Comparison of ENCODE assay signal across 15 cellular contexts in genomic region chr11:72226701-72227100, GRCh38. TPM values are rescaled to one million over a fixed set of nuclear protein-coding genes. Genes with fewer than 3 reads are reported as not detected.
A peak's percentile ranks its signal among the peaks of the same experiment; 100 is the strongest.
DNase-seq lines count a peak whose midpoint lies in the region; ATAC-seq, FAIRE-seq and TF ChIP-seq lines count a peak whose summit lies in the region.
"Had no signal": no experiment of that assay in that cellular context is flagged by ENCODE, and none has a peak within 500 bp of the region (broad histone marks: within the 10 kb centered on the region; RNA-seq: fewer than 3 reads in every experiment).

No MANE protein-coding gene starts in this region.

- H3K23ac ChIP-seq in IMR-90 (ENCODE audit: low read depth, low read length), result peak overlapping the region; percentile 43

- H3K9me3 ChIP-seq in CD8-positive, alpha-beta memory T cell (ENCODE audit: low read length), result no peaks in the 10 kb centered on the region
- H3K9me3 ChIP-seq in IMR-90 (ENCODE audit: control insufficient read depth, insufficient read depth, low read length) (no peaks in the 10 kb centered on the region), K562 (replicated peaks; ENCODE audit: control insufficient read depth, insufficient read depth, low read depth, low read length) (no peaks in the 10 kb centered on the region)

- H2BK20ac ChIP-seq in IMR-90 (ENCODE audit: low read depth, low read length), result no peak overlapping the region

- H2AK9ac ChIP-seq in IMR-90 (replicated peaks; ENCODE audit: low read depth, low read length, poor library complexity), result no peak overlapping the region

- peaks cover 26 to 73% of the 10 kb centered on the region in 2 experiments; a peak in 3 of 4 replicates for H3K79me1 ChIP-seq in IMR-90 (ENCODE audit: low read depth in 1 of 2, low read length in 2 of 2)

- 67% methylated on average over 1 of the region's 5 CpGs; no CpG with 5 or more reads in 1 of the 2 experiments for WGBS in IMR-90 (ENCODE audit: extremely low coverage in 2 of 2, insufficient read length in 1 of 2), 2 experiments
- 82% methylated on average over 5 of the region's 5 CpGs for WGBS in K562 (ENCODE audit: insufficient coverage, low coverage, missing lambda C conversion rate)

- H3K36me3 ChIP-seq in CD8-positive, alpha-beta memory T cell (ENCODE audit: insufficient read depth, low read length), result peaks cover 24% of the 10 kb centered on the region
- H3K36me3 ChIP-seq in IMR-90 (ENCODE audit: control insufficient read depth, insufficient read depth, low read length) (peaks cover 48% of the 10 kb centered on the region), K562 (ENCODE audit: control insufficient read depth, insufficient read depth, low read length) (peaks cover 56% of the 10 kb centered on the region; the same call in 2 of the 3 replicates)

- H3K36me3 Mint-ChIP-seq in CD8-positive, alpha-beta memory T cell, result peaks cover 0 to 51% (median 0%) of the 10 kb centered on the region in 3 donors
- H3K36me3 Mint-ChIP-seq in neural crest cell (ENCODE audit: low read depth), result peaks cover 9% of the 10 kb centered on the region

- H3K9ac ChIP-seq in IMR-90 (ENCODE audit: low read depth, low read length) (no peak overlapping the region), K562 (ENCODE audit: insufficient read depth in 1 of 2, low read depth in 2 of 2, low read length in 2 of 2) (peak overlapping the region in 1 of 2 experiments; percentile 12; a peak in 1 of 4 replicates)

- no peak for FAIRE-seq in K562 (lab: Jason Lieb, UNC)
- FAIRE-seq: bronchial epithelial cell had no signal

- TF ChIP-seq RAD21 in IMR-90 (IDR thresholded peaks at IDR 0.05; ENCODE audit: low read length), result no peak
- TF ChIP-seq RAD21 in K562 (CRISPR knock-in tag; conservative IDR thresholded peaks at IDR 0.05 in 1 of 2, IDR thresholded peaks at IDR 0.05 in 1 of 2), result no peak

- H2BK5ac ChIP-seq in IMR-90 (ENCODE audit: low read depth, low read length, poor library complexity, severe bottlenecking), result no peak overlapping the region

- no peak overlapping the region for H4K5ac ChIP-seq in IMR-90 (ENCODE audit: low read depth, low read length)

- no peak for ATAC-seq in IMR-90 (ENCODE audit: low read depth)
- no peak for ATAC-seq in K562
- ATAC-seq in HG02623 (IDR thresholded peaks at IDR 0.05; ENCODE audit: unreplicated experiment), result no peak
- no peak for ATAC-seq in stimulated activated naive CD8-positive, alpha-beta T cell treated with anti-CD3 and anti-CD28 coated beads, Interleukin-15, Interleukin-2, amounts not matched to agents 100 U/mL and 50 U/mL, for 24 hours
- no peak for ATAC-seq in GM18517 (IDR thresholded peaks at IDR 0.05; ENCODE audit: unreplicated experiment)

- no peak overlapping the region; the same call in 1 of the 2 replicates for H3K14ac ChIP-seq in IMR-90 (replicated peaks; ENCODE audit: low read depth, low read length)

- H4K8ac ChIP-seq in IMR-90 (ENCODE audit: low read depth in 2 of 2, low read length in 2 of 2), result no peak overlapping the region

- no TSS peak for BruUV-seq in IMR-90 (replicated peaks; lab: Mats Ljungman, UMichigan)
- no TSS peak for BruUV-seq in K562 (replicated peaks; lab: Mats Ljungman, UMichigan)

- CTCF ChIA-PET in CD8-positive, alpha-beta memory T cell (lab: Charles Lee), result interaction anchor here (1.0 kb wide), 1 partner anchor 9 kb away, joined by 5 read pairs; no protein-coding TSS in a partner anchor
- CTCF ChIA-PET in IMR-90 (lab: Yijun Ruan, JAX), result interaction anchor here (0.9 kb wide), 1 partner anchor 205 kb away, joined by 3 read pairs; no protein-coding TSS in a partner anchor
- CTCF ChIA-PET in K562 (lab: Yijun Ruan, JAX; ENCODE audit: low intra/inter-chr PET ratio), result no interaction called here

- H3K27ac ChIP-seq in CD8-positive, alpha-beta memory T cell (ENCODE audit: low read depth, low read length), result no peak overlapping the region
- H3K27ac ChIP-seq in IMR-90 (ENCODE audit: insufficient read depth, low read length), result no peak overlapping the region
- no peak overlapping the region for H3K27ac ChIP-seq in K562 (ENCODE audit: extremely low read depth, low read depth, low read length)
- H3K27ac ChIP-seq: SK-N-MC had no signal

- no peak overlapping the region for H2BK15ac ChIP-seq in IMR-90 (ENCODE audit: low read depth, low read length)

- H3K56ac ChIP-seq in IMR-90 (ENCODE audit: extremely low read depth, insufficient read depth, low read length), result no peak overlapping the region

- H3K27ac Mint-ChIP-seq in CD8-positive, alpha-beta memory T cell, result peak overlapping the region in 7 of 8 donors; percentile 60 to 99 (median 96)
- no peak overlapping the region for H3K27ac Mint-ChIP-seq in neural crest cell (ENCODE audit: unreplicated experiment)

- TF ChIP-seq POLR2A in IMR-90 (IDR thresholded peaks at IDR 0.05; ENCODE audit: low read depth, low read length), result no peak
- TF ChIP-seq POLR2A in K562 (conservative IDR thresholded peaks at IDR 0.05), result no peak

- no peak for TF ChIP-seq EP300 in K562 (IDR thresholded peaks at IDR 0.05; ENCODE audit: low read length)

- peaks cover 27% of the 10 kb centered on the region for H3K79me2 ChIP-seq in K562 (ENCODE audit: control insufficient read depth, insufficient read depth, low read length)

- H3K4ac ChIP-seq in IMR-90 (ENCODE audit: low read depth, low read length), result no peak overlapping the region

- no peak overlapping the region for H2AK5ac ChIP-seq in IMR-90 (ENCODE audit: low read depth, low read length)

- dilution Hi-C loops in IMR-90 (cut with HindIII; ENCODE audit: low sequenced_read_pairs, unreplicated experiment), result no loop called here

- intact Hi-C loops in IMR-90 (cut with micrococcal nuclease) (no loop called here), K562 (cut with micrococcal nuclease) (no loop called here)

- H4K91ac ChIP-seq in IMR-90 (ENCODE audit: insufficient read depth, low read depth, low read length), result no peak overlapping the region

- H3K9me3 Mint-ChIP-seq in CD8-positive, alpha-beta memory T cell, result no peaks in the 10 kb centered on the region
- no peaks in the 10 kb centered on the region for H3K9me3 Mint-ChIP-seq in neural crest cell

- H2AFZ ChIP-seq in IMR-90 (replicated peaks; ENCODE audit: low read length, poor library complexity) (peak overlapping the region; percentile 29), K562 (ENCODE audit: low read depth, low read length) (no peak overlapping the region)

- in situ Hi-C loops in IMR-90 (cut with MboI; ENCODE audit: low sequenced_read_pairs), result no loop called here
- in situ Hi-C loops in K562 (cut with MboI), result no loop called here

- TF ChIP-seq CTCF in IMR-90 (conservative IDR thresholded peaks at IDR 0.05; ENCODE audit: low read depth, low read length) (no peak), K562 (IDR thresholded peaks at IDR 0.05 in 2 of 3, conservative IDR thresholded peaks at IDR 0.05 in 1 of 3; ENCODE audit: insufficient read depth in 2 of 3, low read depth in 1 of 3, low read length in 3 of 3) (no peak), neural crest cell (conservative IDR thresholded peaks at IDR 0.05) (no peak)

- H3K4me2 ChIP-seq in IMR-90 (ENCODE audit: low read depth, low read length), result no peak overlapping the region
- no peak overlapping the region for H3K4me2 ChIP-seq in K562 (ENCODE audit: insufficient read depth, low read length)

- H3K9me1 ChIP-seq in IMR-90 (ENCODE audit: insufficient read depth, low read length) (peaks cover 7% of the 10 kb centered on the region; the same call in 1 of the 2 replicates), K562 (ENCODE audit: control insufficient read depth, insufficient read depth, low read length) (peaks cover 8% of the 10 kb centered on the region)

- H3K4me1 ChIP-seq in CD8-positive, alpha-beta memory T cell (ENCODE audit: insufficient read depth, low read length), result peaks cover 18% of the 10 kb centered on the region
- peaks cover 6% of the 10 kb centered on the region; the same call in 1 of the 2 replicates for H3K4me1 ChIP-seq in IMR-90 (ENCODE audit: control insufficient read depth, insufficient read depth, low read length)
- peaks cover 20 to 57% of the 10 kb centered on the region in 2 experiments for H3K4me1 ChIP-seq in K562 (replicated peaks in 1 of 2; ENCODE audit: control insufficient read depth in 2 of 2, insufficient read depth in 2 of 2, low read length in 2 of 2)

- H3K4me3 Mint-ChIP-seq in CD8-positive, alpha-beta memory T cell, result peak overlapping the region in 3 of 7 donors; percentile 32 to 88 (median 88)
- H3K4me3 Mint-ChIP-seq in neural crest cell, result peak overlapping the region; percentile 96

- peaks cover 29 to 33% (median 31%) of the 10 kb centered on the region in 3 donors for H3K4me1 Mint-ChIP-seq in CD8-positive, alpha-beta memory T cell
- H3K4me1 Mint-ChIP-seq in neural crest cell, result peaks cover 33% of the 10 kb centered on the region

- peaks cover 0 to 4% of the 10 kb centered on the region in 2 donors for H3K27me3 Mint-ChIP-seq in CD8-positive, alpha-beta memory T cell
- H3K27me3 Mint-ChIP-seq in neural crest cell (ENCODE audit: low read depth), result no peaks in the 10 kb centered on the region

- H2BK120ac ChIP-seq in IMR-90 (ENCODE audit: low read depth, low read length), result no peak overlapping the region

- H4K20me1 ChIP-seq in IMR-90 (ENCODE audit: insufficient read depth, low read length), result peaks cover 62% of the 10 kb centered on the region
- no peaks in the 10 kb centered on the region for H4K20me1 ChIP-seq in K562 (replicated peaks; ENCODE audit: control insufficient read depth, insufficient read depth, low read length)

- no peak overlapping the region for H3K18ac ChIP-seq in IMR-90 (ENCODE audit: low read depth, low read length)

- POLR2A ChIA-PET in CD8-positive, alpha-beta memory T cell (lab: Charles Lee), result no interaction called here
- POLR2A ChIA-PET in IMR-90 (lab: Charles Lee; ENCODE audit: unreplicated experiment), result no interaction called here
- POLR2A ChIA-PET in K562 (lab: Yijun Ruan, JAX), result interaction anchor here (0.8 to 2.9 kb wide), 5 partner anchors 10 to 225 kb away, joined by 3 to 13 read pairs (median 4); partner anchors contain the start of gene CLPB

- no peak overlapping the region for H3K4me3 ChIP-seq in CD8-positive, alpha-beta memory T cell (ENCODE audit: low read length)
- H3K4me3 ChIP-seq in IMR-90 (ENCODE audit: insufficient read depth, low read depth, low read length) (no peak overlapping the region), K562 (no peak overlapping the region)
- H3K4me3 ChIP-seq: SK-N-MC had no signal

- DNase-seq in CD8-positive, alpha-beta memory T cell, result no peak
- DNase-seq in IMR-90 (no peak), K562 (ENCODE audit: extremely low read depth in 1 of 4, low spot score in 3 of 4) (no peak), neural crest cell (ENCODE audit: low read depth, low spot score) (no peak), HUDEP-2 (lab: John Stamatoyannopoulos, UW; ENCODE audit: unreplicated experiment in 76 of 76) (no peak)
- no peak for DNase-seq in stimulated activated naive CD8-positive, alpha-beta T cell treated with anti-CD3 and anti-CD28 coated beads, Interleukin-15, Interleukin-2, amounts not matched to agents 100 U/mL and 50 U/mL, for 24 hours
- DNase-seq: Calu3; stimulated activated CD4-positive, alpha-beta T cell treated with anti-CD3 and anti-CD28 coated beads, Interleukin-4, amount 100 ng/mL, for 4 hours had no signal

- no peaks in the 10 kb centered on the region for H3K27me3 ChIP-seq in CD8-positive, alpha-beta memory T cell (ENCODE audit: insufficient read depth, low read length, poor library complexity, severe bottlenecking)
- no peaks in the 10 kb centered on the region for H3K27me3 ChIP-seq in IMR-90 (ENCODE audit: control insufficient read depth, insufficient read depth, low read length)
- no peaks in the 10 kb centered on the region for H3K27me3 ChIP-seq in K562 (ENCODE audit: control insufficient read depth in 2 of 2, insufficient read depth in 2 of 2, low read length in 2 of 2)

RNA-seq across cellular contexts. Expression of gene INPPL1, which starts 2.1 kb away (rescaled TPM):
- total RNA-seq in CD8-positive, alpha-beta memory T cell, result 100 to 1,000 TPM in 1 of 2 experiments, 10 to 100 TPM in 1; 97.2 to 103 TPM
- 11.3 TPM for polyA plus RNA-seq in CD8-positive, alpha-beta memory T cell
- total RNA-seq in IMR-90 (2012; rRNA removed) (26.9 and 27.4 TPM in 2 replicates), K562 (2014; rRNA removed) (61.6 and 94.9 TPM in 2 replicates), K562 (2014; rRNA removed; fragmentation: Illumina TruSeq; extraction: Trizol) (36.2 and 37.8 TPM in 2 replicates), K562 (2015; rRNA removed; fragmentation: Illumina TruSeq; extraction: Trizol) (51.1 and 52.7 TPM in 2 replicates), K562 (2021) (135 and 137 TPM in 2 replicates), neural crest cell (242 and 247 TPM in 2 replicates)
- polyA plus RNA-seq in IMR-90 (2012; rRNA removed) (105 and 120 TPM in 2 replicates), K562 (2011; rRNA removed) (75.9 and 141 TPM in 2 replicates), K562 (2014; fragmentation: Illumina TruSeq; extraction: Trizol) (83.2 and 84.0 TPM in 2 replicates), K562 (2014; fragmentation: Nextera tagmentation; extraction: Ambion mirVana) (under 1 TPM; 0.55 to 0.81 TPM), K562 (2014; rRNA removed) (94.8 and 118 TPM in 2 replicates)
- 22.4 and 46.8 TPM in 2 replicates for polyA plus RNA-seq in IMR-90 (2012; cell fraction: cytosol; rRNA removed)
- 826 and 1,150 TPM in 2 replicates for polyA plus RNA-seq in IMR-90 (2012; cell fraction: nucleus; rRNA removed; ENCODE audit: low replicate concordance)
- total RNA-seq in K562 (2011; cell fraction: chromatin; rRNA removed; ENCODE audit: low replicate concordance), result 549 and 1,360 TPM in 2 replicates
- total RNA-seq in K562 (2011; cell fraction: nucleolus; rRNA removed), result 683 and 737 TPM in 2 replicates
- 497 TPM in 2 replicates for total RNA-seq in K562 (2011; cell fraction: nucleoplasm; rRNA removed)
- polyA plus RNA-seq in K562 (2011; cell fraction: cytosol; rRNA removed), result 53.0 and 79.7 TPM in 2 replicates
- 1,064 and 1,073 TPM in 2 replicates for polyA plus RNA-seq in K562 (2011; cell fraction: nucleus; rRNA removed)
- 92.0 and 111 TPM in 2 replicates for polyA plus RNA-seq in K562 (2012)
- polyA minus RNA-seq in K562 (2011; rRNA and poly(A)+ RNA removed), result 61.2 and 72.8 TPM in 2 replicates
- 85.6 and 95.4 TPM in 2 replicates for polyA minus RNA-seq in K562 (2011; cell fraction: cytosol; rRNA and poly(A)+ RNA removed)
- 195 and 256 TPM in 2 replicates for polyA minus RNA-seq in K562 (2011; cell fraction: nucleus; rRNA and poly(A)+ RNA removed)

RNA-seq across cellular contexts. Expression of gene FOLR2, which starts 10.1 kb away (rescaled TPM):
- total RNA-seq in CD8-positive, alpha-beta memory T cell, result under 1 TPM in 1 of 2 experiments, not detected in 1; 0.26 TPM
- polyA plus RNA-seq in CD8-positive, alpha-beta memory T cell, result not detected
- not detected in 2 replicates for total RNA-seq in IMR-90 (2012; rRNA removed)
- not detected in 2 replicates for polyA plus RNA-seq in IMR-90 (2012; rRNA removed)
- not detected in 2 replicates for polyA plus RNA-seq in IMR-90 (2012; cell fraction: cytosol; rRNA removed)
- not detected in 2 replicates for polyA plus RNA-seq in IMR-90 (2012; cell fraction: nucleus; rRNA removed; ENCODE audit: low replicate concordance)
- not detected in 2 replicates for total RNA-seq in K562 (2011; cell fraction: chromatin; rRNA removed; ENCODE audit: low replicate concordance)
- total RNA-seq in K562 (2011; cell fraction: nucleolus; rRNA removed), result not detected in 2 replicates
- total RNA-seq in K562 (2011; cell fraction: nucleoplasm; rRNA removed), result not detected in 2 replicates
- not detected in 2 replicates for total RNA-seq in K562 (2014; rRNA removed)
- not detected in 2 replicates for total RNA-seq in K562 (2014; rRNA removed; fragmentation: Illumina TruSeq; extraction: Trizol)
- not detected in 2 replicates for total RNA-seq in K562 (2015; rRNA removed; fragmentation: Illumina TruSeq; extraction: Trizol)
- total RNA-seq in K562 (2021), result 0.20 TPM in 1 of 2 replicates, not detected in the other
- polyA plus RNA-seq in K562 (2011; rRNA removed), result not detected in 2 replicates
- 0.57 TPM in 1 of 2 replicates, not detected in the other for polyA plus RNA-seq in K562 (2011; cell fraction: cytosol; rRNA removed)
- polyA plus RNA-seq in K562 (2011; cell fraction: nucleus; rRNA removed), result not detected in 2 replicates
- polyA plus RNA-seq in K562 (2012), result 0.14 TPM in 1 of 2 replicates, not detected in the other
- polyA plus RNA-seq in K562 (2014; fragmentation: Illumina TruSeq; extraction: Trizol), result 0.28 TPM in 1 of 2 replicates, not detected in the other
- under 1 TPM in 1 of 2 experiments, not detected in 1; 0.27 TPM for polyA plus RNA-seq in K562 (2014; fragmentation: Nextera tagmentation; extraction: Ambion mirVana)
- polyA plus RNA-seq in K562 (2014; rRNA removed), result not detected in 2 replicates
- polyA minus RNA-seq in K562 (2011; rRNA and poly(A)+ RNA removed), result not detected in 2 replicates
- not detected in 2 replicates for polyA minus RNA-seq in K562 (2011; cell fraction: cytosol; rRNA and poly(A)+ RNA removed)
- polyA minus RNA-seq in K562 (2011; cell fraction: nucleus; rRNA and poly(A)+ RNA removed), result not detected in 2 replicates
- total RNA-seq in neural crest cell, result not detected in 2 replicates
- total RNA-seq: bronchial epithelial cell, Calu3, lung microvascular endothelial cell, renal cortical epithelial cell had no signal

RNA-seq across cellular contexts. Expression of gene PHOX2A, which starts 17.3 kb away (rescaled TPM):
- total RNA-seq in CD8-positive, alpha-beta memory T cell, result not detected
- not detected for polyA plus RNA-seq in CD8-positive, alpha-beta memory T cell
- total RNA-seq in IMR-90 (2012; rRNA removed) (not detected in 2 replicates), K562 (2014; rRNA removed) (not detected in 2 replicates), K562 (2014; rRNA removed; fragmentation: Illumina TruSeq; extraction: Trizol) (not detected in 2 replicates), K562 (2015; rRNA removed; fragmentation: Illumina TruSeq; extraction: Trizol) (not detected in 2 replicates), K562 (2021) (not detected in 2 replicates), neural crest cell (5.1 and 5.6 TPM in 2 replicates)
- polyA plus RNA-seq in IMR-90 (2012; rRNA removed) (not detected in 2 replicates), K562 (2011; rRNA removed) (not detected in 2 replicates), K562 (2014; fragmentation: Illumina TruSeq; extraction: Trizol) (not detected in 2 replicates), K562 (2014; fragmentation: Nextera tagmentation; extraction: Ambion mirVana) (not detected), K562 (2014; rRNA removed) (not detected in 2 replicates)
- polyA plus RNA-seq in IMR-90 (2012; cell fraction: cytosol; rRNA removed), result not detected in 2 replicates
- not detected in 2 replicates for polyA plus RNA-seq in IMR-90 (2012; cell fraction: nucleus; rRNA removed; ENCODE audit: low replicate concordance)
- total RNA-seq in K562 (2011; cell fraction: chromatin; rRNA removed; ENCODE audit: low replicate concordance), result not detected in 2 replicates
- not detected in 2 replicates for total RNA-seq in K562 (2011; cell fraction: nucleolus; rRNA removed)
- not detected in 2 replicates for total RNA-seq in K562 (2011; cell fraction: nucleoplasm; rRNA removed)
- polyA plus RNA-seq in K562 (2011; cell fraction: cytosol; rRNA removed), result not detected in 2 replicates
- not detected in 2 replicates for polyA plus RNA-seq in K562 (2011; cell fraction: nucleus; rRNA removed)
- not detected in 2 replicates for polyA plus RNA-seq in K562 (2012)
- polyA minus RNA-seq in K562 (2011; rRNA and poly(A)+ RNA removed), result not detected in 2 replicates
- not detected in 2 replicates for polyA minus RNA-seq in K562 (2011; cell fraction: cytosol; rRNA and poly(A)+ RNA removed)
- polyA minus RNA-seq in K562 (2011; cell fraction: nucleus; rRNA and poly(A)+ RNA removed), result not detected in 2 replicates
- total RNA-seq: bronchial epithelial cell, Calu3, lung microvascular endothelial cell, renal cortical epithelial cell had no signal
- polyA plus RNA-seq: esophagus had no signal

RNA-seq across cellular contexts. Expression of gene FOLR1, which starts 34.8 kb away (rescaled TPM):
- total RNA-seq in CD8-positive, alpha-beta memory T cell, result not detected
- not detected for polyA plus RNA-seq in CD8-positive, alpha-beta memory T cell
- total RNA-seq in IMR-90 (2012; rRNA removed), result not detected in 2 replicates
- polyA plus RNA-seq in IMR-90 (2012; rRNA removed), result 0.24 and 0.29 TPM in 2 replicates
- polyA plus RNA-seq in IMR-90 (2012; cell fraction: cytosol; rRNA removed), result 0.25 TPM in 1 of 2 replicates, not detected in the other
- 0.08 TPM in 1 of 2 replicates, not detected in the other for polyA plus RNA-seq in IMR-90 (2012; cell fraction: nucleus; rRNA removed; ENCODE audit: low replicate concordance)
- total RNA-seq in K562 (2011; cell fraction: chromatin; rRNA removed; ENCODE audit: low replicate concordance), result 0.46 and 2.7 TPM in 2 replicates
- 2.5 and 3.3 TPM in 2 replicates for total RNA-seq in K562 (2011; cell fraction: nucleolus; rRNA removed)
- total RNA-seq in K562 (2011; cell fraction: nucleoplasm; rRNA removed), result 1.8 and 2.9 TPM in 2 replicates
- total RNA-seq in K562 (2014; rRNA removed), result 0.68 and 0.90 TPM in 2 replicates
- 0.19 and 0.22 TPM in 2 replicates for total RNA-seq in K562 (2014; rRNA removed; fragmentation: Illumina TruSeq; extraction: Trizol)
- total RNA-seq in K562 (2015; rRNA removed; fragmentation: Illumina TruSeq; extraction: Trizol), result 0.58 and 0.75 TPM in 2 replicates
- 0.49 and 0.92 TPM in 2 replicates for total RNA-seq in K562 (2021)
- 1.2 and 2.3 TPM in 2 replicates for polyA plus RNA-seq in K562 (2011; rRNA removed)
- 2.0 and 3.9 TPM in 2 replicates for polyA plus RNA-seq in K562 (2011; cell fraction: cytosol; rRNA removed)
- 0.77 and 1.7 TPM in 2 replicates for polyA plus RNA-seq in K562 (2011; cell fraction: nucleus; rRNA removed)
- polyA plus RNA-seq in K562 (2012), result 1.8 and 7.5 TPM in 2 replicates
- 0.96 and 1.7 TPM in 2 replicates for polyA plus RNA-seq in K562 (2014; fragmentation: Illumina TruSeq; extraction: Trizol)
- 1 to 10 TPM; 1.0 to 1.7 TPM for polyA plus RNA-seq in K562 (2014; fragmentation: Nextera tagmentation; extraction: Ambion mirVana)
- 1.8 TPM in 2 replicates for polyA plus RNA-seq in K562 (2014; rRNA removed)
- 1.5 TPM in 1 of 2 replicates, not detected in the other for polyA minus RNA-seq in K562 (2011; rRNA and poly(A)+ RNA removed)
- polyA minus RNA-seq in K562 (2011; cell fraction: cytosol; rRNA and poly(A)+ RNA removed), result 2.3 and 4.2 TPM in 2 replicates
- polyA minus RNA-seq in K562 (2011; cell fraction: nucleus; rRNA and poly(A)+ RNA removed), result 1.2 and 1.4 TPM in 2 replicates
- total RNA-seq in neural crest cell, result not detected in 2 replicates
- total RNA-seq: lung microvascular endothelial cell had no signal
